Comparison of ENCODE assay signal across 21 cellular contexts in genomic region chr9:130299785-130300615, GRCh38. TPM values are rescaled to one million over a fixed set of nuclear protein-coding genes. Genes with fewer than 3 reads are reported as not detected.
"Had no signal": no experiment of that assay in that cellular context is flagged by ENCODE, and none has a peak within 500 bp of the region (broad histone marks: within the 10 kb centered on the region; RNA-seq: fewer than 3 reads in every experiment).

No MANE protein-coding gene starts in this region.

- H3K9me3 ChIP-seq: gastrocnemius medialis, pancreas, suprapubic skin had no signal

- H3K36me3 ChIP-seq: cardiac muscle cell, gastrocnemius medialis, pancreas, suprapubic skin had no signal

- H3K4me3 ChIP-seq: cardiac muscle cell, gastrocnemius medialis, pancreas, suprapubic skin had no signal

- H3K27ac ChIP-seq: cardiac muscle cell, pancreas, suprapubic skin had no signal

- ATAC-seq: activated CD4-positive, alpha-beta T cell treated with anti-CD3 and anti-CD28 coated beads for 36 hours; activated T-helper 17 cell treated with anti-CD3 and anti-CD28 coated beads, Interleukin-2, amount 50 U/mL, for 72 hours; gastrocnemius medialis; naive thymus-derived CD8-positive, alpha-beta T cell; pancreas; stimulated activated naive CD8-positive, alpha-beta T cell treated with anti-CD3 and anti-CD28 coated beads, Interleukin-15, Interleukin-2, amounts not matched to agents 100 U/mL and 50 U/mL, for 24 hours; WTC11 had no signal

- DNase-seq: activated CD4-positive, alpha-beta T cell treated with anti-CD3 and anti-CD28 coated beads for 36 hours; activated CD4-positive, alpha-beta T cell treated with anti-CD3 and anti-CD28 coated beads, Interleukin-2, amount 50 U/mL, for 48 hours; activated naive CD4-positive, alpha-beta T cell; activated naive CD8-positive, alpha-beta T cell treated with anti-CD3 and anti-CD28 coated beads for 36 hours; amniotic stem cell; dermis blood vessel endothelial cell; effector memory CD4-positive, alpha-beta T cell; gastrocnemius medialis; mesenchymal stem cell; pancreas; stimulated activated CD4-positive, alpha-beta T cell treated with anti-CD3 and anti-CD28 coated beads, Interleukin-12 subunit alpha, Interleukin-12 subunit beta, amount 100 ng/mL, for 4 hours; stimulated activated CD4-positive, alpha-beta T cell treated with anti-CD3 and anti-CD28 coated beads, Interleukin-1b, Interleukin-23, amount 100 ng/mL, for 48 hours; stimulated activated naive CD8-positive, alpha-beta T cell treated with anti-CD3 and anti-CD28 coated beads, Interleukin-15, Interleukin-2, amounts not matched to agents 100 U/mL and 50 U/mL, for 24 hours; trophoblast cell had no signal

- H3K4me1 ChIP-seq: gastrocnemius medialis, pancreas had no signal

- H3K27me3 ChIP-seq: cardiac muscle cell, pancreas had no signal

RNA-seq across cellular contexts. Expression of gene HMCN2, which starts 34.4 kb away (rescaled TPM):
- total RNA-seq: activated naive CD8-positive, alpha-beta T cell treated with anti-CD3 and anti-CD28 coated beads for 36 hours; activated T-helper 17 cell treated with anti-CD3 and anti-CD28 coated beads, Interleukin-2, amount 50 U/mL, for 72 hours; kidney epithelial cell; naive thymus-derived CD8-positive, alpha-beta T cell had no signal
- polyA plus RNA-seq: fibroblast of lung; naive thymus-derived CD8-positive, alpha-beta T cell had no signal
